20 cellular contexts compared by ENCODE assay signal in the genomic region with DNA sequence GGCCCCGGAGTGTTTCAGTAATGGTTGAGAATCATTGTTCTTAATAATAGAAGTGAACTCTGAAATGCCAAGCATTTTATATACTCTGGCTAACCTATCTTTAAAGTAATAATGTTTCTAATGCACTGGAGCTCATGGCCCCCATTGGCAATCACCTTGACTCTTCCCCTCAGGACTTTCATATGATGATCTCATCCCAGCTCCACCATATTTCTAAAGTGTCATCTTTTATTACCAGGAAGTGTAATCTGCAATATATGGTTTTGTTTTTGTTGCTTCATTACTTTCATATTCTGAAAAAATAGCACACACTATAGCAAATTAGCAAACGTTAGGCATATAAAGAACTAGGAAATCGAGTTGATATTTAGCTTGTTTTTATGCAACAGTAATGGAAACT.
"Had no signal": no experiment of that assay in that cellular context is flagged by ENCODE, and none has a peak within 500 bp of the region (broad histone marks: within the 10 kb centered on the region; RNA-seq: fewer than 3 reads in every experiment).

No MANE protein-coding gene starts in this region.

- ATAC-seq: stimulated activated naive CD8-positive, alpha-beta T cell treated with anti-CD3 and anti-CD28 coated beads, Interleukin-15, Interleukin-2, amounts not matched to agents 100 U/mL and 50 U/mL, for 24 hours; T-helper 17 cell; WTC11 had no signal

- DNase-seq: activated CD4-positive, alpha-beta memory T cell treated with anti-CD3 and anti-CD28 coated beads, Interleukin-2, amount 10 ng/mL, durations not matched to agents 7 days and 5 days; activated CD4-positive, alpha-beta T cell treated with anti-CD3 and anti-CD28 coated beads for 1 hour; activated CD4-positive, alpha-beta T cell treated with anti-CD3 and anti-CD28 coated beads, Interleukin-2, amount 10 ng/mL, durations not matched to agents 7 days and 5 days; activated CD8-positive, alpha-beta memory T cell treated with anti-CD3 and anti-CD28 coated beads, Interleukin-2, amount 50 U/mL, for 48 hours; activated gamma-delta T cell; activated naive CD4-positive, alpha-beta T cell treated with anti-CD3 and anti-CD28 coated beads, Interleukin-2, amount 50 U/mL, for 16 hours; activated T-cell treated with anti-CD3 and anti-CD28 coated beads, Interleukin-2, amount 50 U/mL, for 24 hours; amniotic stem cell; brain microvascular endothelial cell; foreskin melanocyte; left ventricle myocardium inferior; spleen; stimulated activated naive CD8-positive, alpha-beta T cell treated with anti-CD3 and anti-CD28 coated beads, Interleukin-15, Interleukin-2, amounts not matched to agents 100 U/mL and 50 U/mL, for 24 hours; T-helper 17 cell; T1000; testis; transverse colon had no signal

- H3K27ac ChIP-seq: brain microvascular endothelial cell, left ventricle myocardium inferior, spleen, testis, transverse colon had no signal

- H3K4me1 ChIP-seq: transverse colon had no signal

- H3K27me3 Mint-ChIP-seq: activated CD4-positive, alpha-beta memory T cell treated with anti-CD3 and anti-CD28 coated beads, Interleukin-2, amount 10 ng/mL, durations not matched to agents 7 days and 5 days; activated CD4-positive, alpha-beta T cell treated with anti-CD3 and anti-CD28 coated beads, Interleukin-2, amount 10 ng/mL, durations not matched to agents 7 days and 5 days; activated T-cell treated with anti-CD3 and anti-CD28 coated beads, Interleukin-2, amount 50 U/mL, for 24 hours; T-helper 17 cell had no signal

- H3K4me3 ChIP-seq: left ventricle myocardium inferior, lung, spleen, testis, transverse colon had no signal

- H3K27ac Mint-ChIP-seq: activated CD4-positive, alpha-beta memory T cell treated with anti-CD3 and anti-CD28 coated beads, Interleukin-2, amount 10 ng/mL, durations not matched to agents 7 days and 5 days; activated CD4-positive, alpha-beta T cell treated with anti-CD3 and anti-CD28 coated beads, Interleukin-2, amount 10 ng/mL, durations not matched to agents 7 days and 5 days; activated T-cell treated with anti-CD3 and anti-CD28 coated beads, Interleukin-2, amount 50 U/mL, for 24 hours; WTC11 had no signal

- H3K4me1 Mint-ChIP-seq: activated CD4-positive, alpha-beta memory T cell treated with anti-CD3 and anti-CD28 coated beads, Interleukin-2, amount 10 ng/mL, durations not matched to agents 7 days and 5 days; activated CD4-positive, alpha-beta T cell treated with anti-CD3 and anti-CD28 coated beads, Interleukin-2, amount 10 ng/mL, durations not matched to agents 7 days and 5 days had no signal

- H3K9me3 Mint-ChIP-seq: activated CD4-positive, alpha-beta memory T cell treated with anti-CD3 and anti-CD28 coated beads, Interleukin-2, amount 10 ng/mL, durations not matched to agents 7 days and 5 days; activated CD4-positive, alpha-beta T cell treated with anti-CD3 and anti-CD28 coated beads, Interleukin-2, amount 10 ng/mL, durations not matched to agents 7 days and 5 days; activated T-cell treated with anti-CD3 and anti-CD28 coated beads, Interleukin-2, amount 50 U/mL, for 24 hours; nephron; WTC11 had no signal

- H3K9me3 ChIP-seq: left ventricle myocardium inferior, spleen, testis, transverse colon had no signal

- H3K27me3 ChIP-seq: brain microvascular endothelial cell, spleen, testis, transverse colon had no signal

- H3K36me3 Mint-ChIP-seq: WTC11 had no signal

- H3K4me3 Mint-ChIP-seq: activated CD4-positive, alpha-beta memory T cell treated with anti-CD3 and anti-CD28 coated beads, Interleukin-2, amount 10 ng/mL, durations not matched to agents 7 days and 5 days; activated CD4-positive, alpha-beta T cell treated with anti-CD3 and anti-CD28 coated beads, Interleukin-2, amount 10 ng/mL, durations not matched to agents 7 days and 5 days; activated T-cell treated with anti-CD3 and anti-CD28 coated beads, Interleukin-2, amount 50 U/mL, for 24 hours; nephron; T-helper 17 cell; WTC11 had no signal

- H3K36me3 ChIP-seq: brain microvascular endothelial cell, left ventricle myocardium inferior, spleen, transverse colon had no signal
